30 cellular contexts compared by ENCODE assay signal in genomic region chr2:52874706-52875105, GRCh38.
"Had no signal": no experiment of that assay in that cellular context is flagged by ENCODE, and none has a peak within 500 bp of the region (broad histone marks: within the 10 kb centered on the region; RNA-seq: fewer than 3 reads in every experiment).

No MANE protein-coding gene starts in this region.

- DNase-seq: activated CD4-positive, alpha-beta T cell treated with anti-CD3 and anti-CD28 coated beads for 36 hours; activated CD4-positive, alpha-beta T cell treated with anti-CD3 and anti-CD28 coated beads, Interleukin-2, amount 10 ng/mL, durations not matched to agents 7 days and 5 days; activated CD4-positive, alpha-beta T cell treated with anti-CD3 and anti-CD28 coated beads, Interleukin-2, amount 50 U/mL, for 48 hours; activated CD8-positive, alpha-beta T cell treated with anti-CD3 and anti-CD28 coated beads, Interleukin-2, amount 10 ng/mL, durations not matched to agents 7 days and 5 days; activated gamma-delta T cell treated with Interleukin-2 at 50 U/mL for 16 hours; activated naive CD4-positive, alpha-beta T cell treated with anti-CD3 and anti-CD28 coated beads for 36 hours; activated T-cell treated with anti-CD3 and anti-CD28 coated beads, Interleukin-2, amount 50 U/mL, for 24 hours; adrenal gland; caudate nucleus; cerebellar nuclear complex; NCI-H1105; NCI-H1417 treated with DMSO at 0.1 percent for 48 hours; NCI-H187 treated with DMSO at 0.1 percent for 48 hours; NCI-H2081; NCI-H345; NCI-H524 treated with DMSO at 0.1 percent for 48 hours; NCI-H748 treated with DMSO at 0.1 percent for 48 hours; NK-92 treated with Interleukin-12 subunit alpha and Interleukin-12 subunit beta, amount 100 ng/mL, for 24 hours; SHP77; SJCRH30 had no signal

- H3K36me3 ChIP-seq: adrenal gland, SJCRH30 had no signal

- H3K9ac ChIP-seq: KMS-11 had no signal

- H3K27me3 Mint-ChIP-seq: activated CD4-positive, alpha-beta T cell treated with anti-CD3 and anti-CD28 coated beads for 36 hours; activated CD4-positive, alpha-beta T cell treated with anti-CD3 and anti-CD28 coated beads, Interleukin-2, amount 10 ng/mL, durations not matched to agents 7 days and 5 days; activated T-cell treated with anti-CD3 and anti-CD28 coated beads, Interleukin-2, amount 50 U/mL, for 24 hours had no signal

- H3K27ac ChIP-seq: adrenal gland, KMS-11, SJCRH30, SK-N-MC had no signal

- H3K4me1 Mint-ChIP-seq: activated CD4-positive, alpha-beta T cell treated with anti-CD3 and anti-CD28 coated beads for 36 hours; activated CD4-positive, alpha-beta T cell treated with anti-CD3 and anti-CD28 coated beads, Interleukin-2, amount 10 ng/mL, durations not matched to agents 7 days and 5 days; brain; WTC11 had no signal

- H3K4me1 ChIP-seq: adrenal gland, SJCRH30 had no signal

- H3K27me3 ChIP-seq: adrenal gland, SJCRH30 had no signal

- H3K36me3 Mint-ChIP-seq: activated naive CD4-positive, alpha-beta T cell treated with anti-CD3 and anti-CD28 coated beads, Interleukin-2, amount 50 U/mL, for 72 hours; brain; WTC11 had no signal

- H3K4me3 ChIP-seq: adrenal gland, SJCRH30, SK-N-MC had no signal

- H3K9me3 Mint-ChIP-seq: activated CD4-positive, alpha-beta T cell treated with anti-CD3 and anti-CD28 coated beads, Interleukin-2, amount 10 ng/mL, durations not matched to agents 7 days and 5 days; activated naive CD4-positive, alpha-beta T cell treated with anti-CD3 and anti-CD28 coated beads for 36 hours; brain; T-helper 1 cell treated with Interleukin-12 subunit alpha and Interleukin-12 subunit beta and Interleukin-4 antibody, amounts not matched to agents 30 μg/mL and 1 μg/mL, for 36 hours; T-helper 2 cell treated with Interferon-gamma antibody and Interleukin-4, amounts not matched to agents 5 μg/mL and 100 μg/mL, for 36 hours; WTC11 had no signal

- H3K27ac Mint-ChIP-seq: activated CD4-positive, alpha-beta T cell treated with anti-CD3 and anti-CD28 coated beads for 36 hours; activated CD4-positive, alpha-beta T cell treated with anti-CD3 and anti-CD28 coated beads, Interleukin-2, amount 10 ng/mL, durations not matched to agents 7 days and 5 days; activated CD8-positive, alpha-beta T cell treated with anti-CD3 and anti-CD28 coated beads, Interleukin-2, amount 10 ng/mL, durations not matched to agents 7 days and 5 days; activated naive CD4-positive, alpha-beta T cell treated with anti-CD3 and anti-CD28 coated beads for 36 hours; activated naive CD4-positive, alpha-beta T cell treated with anti-CD3 and anti-CD28 coated beads, Interleukin-2, amount 50 U/mL, for 72 hours; activated T-cell treated with anti-CD3 and anti-CD28 coated beads, Interleukin-2, amount 50 U/mL, for 24 hours; brain; T-helper 1 cell treated with Interleukin-12 subunit alpha and Interleukin-12 subunit beta and Interleukin-4 antibody, amounts not matched to agents 30 μg/mL and 1 μg/mL, for 36 hours; T-helper 2 cell treated with Interferon-gamma antibody and Interleukin-4, amounts not matched to agents 5 μg/mL and 100 μg/mL, for 36 hours; WTC11 had no signal

- H3K9me3 ChIP-seq: adrenal gland, SJCRH30 had no signal

- FAIRE-seq: bronchial epithelial cell, TTC549 had no signal

- H3K4me2 ChIP-seq: KMS-11 had no signal

- H3K4me3 Mint-ChIP-seq: activated CD4-positive, alpha-beta T cell treated with anti-CD3 and anti-CD28 coated beads for 36 hours; activated CD4-positive, alpha-beta T cell treated with anti-CD3 and anti-CD28 coated beads, Interleukin-2, amount 10 ng/mL, durations not matched to agents 7 days and 5 days; activated CD8-positive, alpha-beta T cell treated with anti-CD3 and anti-CD28 coated beads, Interleukin-2, amount 10 ng/mL, durations not matched to agents 7 days and 5 days; activated naive CD4-positive, alpha-beta T cell treated with anti-CD3 and anti-CD28 coated beads for 36 hours; activated T-cell treated with anti-CD3 and anti-CD28 coated beads, Interleukin-2, amount 50 U/mL, for 24 hours; brain; T-helper 1 cell treated with Interleukin-12 subunit alpha and Interleukin-12 subunit beta and Interleukin-4 antibody, amounts not matched to agents 30 μg/mL and 1 μg/mL, for 36 hours; T-helper 2 cell treated with Interferon-gamma antibody and Interleukin-4, amounts not matched to agents 5 μg/mL and 100 μg/mL, for 36 hours; WTC11 had no signal

- ATAC-seq: activated CD4-positive, alpha-beta T cell treated with anti-CD3 and anti-CD28 coated beads for 36 hours; activated CD4-positive, CD25-positive, alpha-beta regulatory T cell treated with anti-CD3 and anti-CD28 coated beads, Interleukin-2, amount 50 U/mL, for 24 hours; activated CD8-positive, alpha-beta T cell treated with anti-CD3 and anti-CD28 coated beads, Interleukin-2, amount 10 ng/mL, durations not matched to agents 7 days and 5 days; activated naive CD4-positive, alpha-beta T cell treated with anti-CD3 and anti-CD28 coated beads, Interleukin-2, amount 50 U/mL, for 72 hours; WTC11 had no signal
